Comparison of ENCODE assay signal across 17 cellular contexts in the genomic region with DNA sequence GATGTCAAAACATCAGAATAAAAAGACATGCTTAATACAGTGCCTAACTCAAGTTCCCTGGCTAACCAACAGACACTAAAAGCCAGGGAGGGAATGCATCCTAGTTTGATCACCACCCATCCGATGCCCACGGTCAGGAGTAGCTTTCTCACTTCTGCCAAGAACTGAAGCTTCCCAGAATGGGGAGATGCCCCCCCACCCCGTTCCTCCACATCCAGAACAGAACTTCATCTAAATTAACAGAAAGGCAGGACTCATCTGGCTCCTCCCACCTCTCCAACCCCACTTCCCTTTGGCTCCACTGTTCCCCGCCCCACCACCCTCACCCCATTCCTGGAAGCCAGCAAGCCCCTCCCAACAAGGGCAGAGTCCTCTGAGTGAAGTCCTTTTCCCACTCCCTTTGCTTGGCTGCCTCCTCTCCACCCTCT. TPM values are rescaled to one million over a fixed set of nuclear protein-coding genes. Genes with fewer than 3 reads are reported as not detected.
A peak's percentile ranks its signal among the peaks of the same experiment; 100 is the strongest.
DNase-seq lines count a peak whose midpoint lies in the region; ATAC-seq and TF ChIP-seq lines count a peak whose summit lies in the region.
"Had no signal": no experiment of that assay in that cellular context is flagged by ENCODE, and none has a peak within 500 bp of the region (broad histone marks: within the 10 kb centered on the region; RNA-seq: fewer than 3 reads in every experiment).

No MANE protein-coding gene starts in this region.

- no peak overlapping the region for H2AK5ac ChIP-seq in neuronal stem cell (ENCODE audit: low read depth, low read length)

- H3K27me3 ChIP-seq in Peyer's patch = no peaks in the 10 kb centered on the region
- no peaks in the 10 kb centered on the region for H3K27me3 ChIP-seq in iPS-20b (ENCODE audit: insufficient read depth, low read length)
- peaks cover 0 to 4% (median 0%) of the 10 kb centered on the region in 3 experiments for H3K27me3 ChIP-seq in neuronal stem cell (ENCODE audit: control insufficient read depth in 3 of 3, insufficient read depth in 3 of 3, low read depth in 1 of 3, low read length in 3 of 3)
- no peaks in the 10 kb centered on the region for H3K27me3 ChIP-seq in WERI-Rb-1 (ENCODE audit: insufficient read depth, low read depth, severe bottlenecking)
- H3K27me3 ChIP-seq: brain microvascular endothelial cell, right atrium auricular region had no signal

- H2BK15ac ChIP-seq in neuronal stem cell (ENCODE audit: low read length) = no peak overlapping the region

- no peak for TF ChIP-seq POLR2A in Peyer's patch (IDR thresholded peaks at IDR 0.05)

- H4K91ac ChIP-seq in neuronal stem cell (ENCODE audit: low read depth, low read length, poor library complexity) = no peak overlapping the region

- no peak overlapping the region for H3K23ac ChIP-seq in neuronal stem cell (ENCODE audit: low read depth, low read length, poor library complexity)

- WGBS in neuronal stem cell (ENCODE audit: extremely low coverage in 2 of 2, insufficient read length in 2 of 2, insufficient replicate concordance in 1 of 2), 2 donors = no CpG with 5 or more reads among the region's 4 CpGs

- TF ChIP-seq CTCF in Peyer's patch (IDR thresholded peaks at IDR 0.05) = no peak
- TF ChIP-seq CTCF in WERI-Rb-1 (IDR thresholded peaks at IDR 0.05; ENCODE audit: low read depth, low read length) = no peak

- no peaks in the 10 kb centered on the region for H3K79me1 ChIP-seq in neuronal stem cell (ENCODE audit: low read depth, low read length)

- H3K4me2 ChIP-seq in neuronal stem cell (ENCODE audit: insufficient read depth, low read length, poor library complexity, severe bottlenecking) = no peak overlapping the region

- ATAC-seq in HG03159 (IDR thresholded peaks at IDR 0.05; ENCODE audit: unreplicated experiment) = no peak
- ATAC-seq: activated CD8-positive, alpha-beta T cell treated with anti-CD3 and anti-CD28 coated beads, Interleukin-2, amount 10 ng/mL, durations not matched to agents 7 days and 5 days; activated T-cell treated with anti-CD3 and anti-CD28 coated beads, Interleukin-2, amount 50 U/mL, for 72 hours; SK-N-SH treated with all-trans-retinoic acid at 6 μM for 48 hours had no signal

- no peak overlapping the region for H2BK120ac ChIP-seq in neuronal stem cell (ENCODE audit: low read depth, low read length)

- H4K8ac ChIP-seq in neuronal stem cell (ENCODE audit: low read depth, low read length) = no peak overlapping the region

- DNase-seq in Peyer's patch (peak in 2 of 3 donors; percentile 86 to 89), neuronal stem cell (ENCODE audit: low spot score) (no peak), NAMALWA (ENCODE audit: low spot score) (no peak), WERI-Rb-1 (no peak)
- DNase-seq in stimulated activated CD4-positive, alpha-beta T cell treated with anti-CD3 and anti-CD28 coated beads, Interleukin-4, amount 100 ng/mL, for 24 hours = no peak
- DNase-seq: activated CD8-positive, alpha-beta T cell treated with anti-CD3 and anti-CD28 coated beads, Interleukin-2, amount 10 ng/mL, durations not matched to agents 7 days and 5 days; activated naive CD8-positive, alpha-beta T cell treated with anti-CD3 and anti-CD28 coated beads for 36 hours; activated T-cell treated with anti-CD3 and anti-CD28 coated beads, Interleukin-2, amount 50 U/mL, for 72 hours; brain microvascular endothelial cell; NCI-H1048; NCI-H2171; NCI-H774 had no signal

- peak overlapping the region in 3 of 4 donors; percentile 50 to 87 (median 81) for H3K27ac ChIP-seq in Peyer's patch
- peak overlapping the region; percentile 69 for H3K27ac ChIP-seq in iPS-20b (ENCODE audit: low read length)
- H3K27ac ChIP-seq in neuronal stem cell (replicated peaks; ENCODE audit: low read length) = no peak overlapping the region
- no peak overlapping the region for H3K27ac ChIP-seq in WERI-Rb-1
- H3K27ac ChIP-seq: brain microvascular endothelial cell, right atrium auricular region had no signal

- no peak overlapping the region for H2BK12ac ChIP-seq in neuronal stem cell (ENCODE audit: low read length)

- H3K14ac ChIP-seq in neuronal stem cell (ENCODE audit: low read length) = no peak overlapping the region

- H3K9ac ChIP-seq in ES-I3 (ENCODE audit: low read depth, low read length) = peak overlapping the region; percentile 29; the same call in 1 of the 2 replicates
- peak overlapping the region; percentile 37; the same call in 1 of the 2 replicates for H3K9ac ChIP-seq in iPS-20b (ENCODE audit: low read depth, low read length)
- H3K9ac ChIP-seq in neuronal stem cell (ENCODE audit: low read depth, low read length, poor library complexity) = no peak overlapping the region

- H3K4ac ChIP-seq in neuronal stem cell (ENCODE audit: low read length) = no peak overlapping the region

- no peak overlapping the region for H3K18ac ChIP-seq in neuronal stem cell (ENCODE audit: low read length)

- no peak overlapping the region for H3K4me3 ChIP-seq in Peyer's patch
- H3K4me3 ChIP-seq in iPS-20b (ENCODE audit: low read length) = peak overlapping the region; percentile 10; the same call in 1 of the 2 replicates
- H3K4me3 ChIP-seq in neuronal stem cell (ENCODE audit: low read length in 2 of 2) = no peak overlapping the region
- no peak overlapping the region for H3K4me3 ChIP-seq in WERI-Rb-1 (ENCODE audit: low read depth, low read length)
- H3K4me3 ChIP-seq: right atrium auricular region had no signal

- H2AFZ ChIP-seq in neuronal stem cell (ENCODE audit: low read length) = peak overlapping the region; percentile 24

- peaks cover 12% of the 10 kb centered on the region for H3K4me1 ChIP-seq in ES-I3 (ENCODE audit: insufficient read depth, low read length)
- H3K4me1 ChIP-seq in Peyer's patch = peaks cover 0 to 18% (median 0%) of the 10 kb centered on the region in 4 donors
- H3K4me1 ChIP-seq in iPS-20b (ENCODE audit: insufficient read depth, low read length) = peaks cover 13% of the 10 kb centered on the region; the same call in 1 of the 2 replicates
- peaks cover 3 to 10% of the 10 kb centered on the region in 2 donors for H3K4me1 ChIP-seq in neuronal stem cell (ENCODE audit: control insufficient read depth in 2 of 2, insufficient read depth in 1 of 2, low read depth in 1 of 2, low read length in 2 of 2)
- H3K4me1 ChIP-seq: right atrium auricular region had no signal

- H2BK5ac ChIP-seq in neuronal stem cell (ENCODE audit: low read length) = no peak overlapping the region

- H3K36me3 ChIP-seq in ES-I3 (ENCODE audit: insufficient read depth, low read length) = no peaks in the 10 kb centered on the region
- peaks cover 0 to 63% (median 0%) of the 10 kb centered on the region in 3 donors for H3K36me3 ChIP-seq in Peyer's patch
- no peaks in the 10 kb centered on the region for H3K36me3 ChIP-seq in iPS-20b (ENCODE audit: insufficient read depth, low read depth, low read length)
- H3K36me3 ChIP-seq in neuronal stem cell (replicated peaks in 1 of 2; ENCODE audit: control insufficient read depth in 2 of 2, insufficient read depth in 2 of 2, low read length in 2 of 2) = no peaks in the 10 kb centered on the region
- H3K36me3 ChIP-seq in WERI-Rb-1 = no peaks in the 10 kb centered on the region
- H3K36me3 ChIP-seq: brain microvascular endothelial cell, right atrium auricular region had no signal

- H3K9me3 ChIP-seq in ES-I3 (ENCODE audit: control insufficient read depth, insufficient read depth, low read length) = no peaks in the 10 kb centered on the region
- H3K9me3 ChIP-seq in Peyer's patch = no peaks in the 10 kb centered on the region
- no peaks in the 10 kb centered on the region for H3K9me3 ChIP-seq in iPS-20b (ENCODE audit: insufficient read depth, low read depth, low read length)
- H3K9me3 ChIP-seq in neuronal stem cell (replicated peaks in 1 of 2; ENCODE audit: control insufficient read depth in 2 of 2, insufficient read depth in 1 of 2, low read depth in 1 of 2, low read length in 2 of 2) = no peaks in the 10 kb centered on the region
- H3K9me3 ChIP-seq in WERI-Rb-1 (ENCODE audit: severe bottlenecking) = no peaks in the 10 kb centered on the region
- H3K9me3 ChIP-seq: right atrium auricular region had no signal

RNA-seq across cellular contexts. Expression of a gene that starts 33.7 kb away (rescaled TPM):
- total RNA-seq in Peyer's patch = 10 to 100 TPM; 39.6 to 82.8 (median 59.4) TPM
- polyA plus RNA-seq in neuronal stem cell (2013, experiment 1 of 2) = 54.9 TPM
- 54.9 TPM for polyA plus RNA-seq in neuronal stem cell (2013, experiment 2 of 2)

RNA-seq across cellular contexts. Expression of a gene that starts 35.5 kb away (rescaled TPM):
- 10 to 100 TPM; 12.4 to 21.5 (median 15.6) TPM for total RNA-seq in Peyer's patch
- polyA plus RNA-seq in neuronal stem cell (2013, experiment 1 of 2) = 18.0 TPM
- 18.0 TPM for polyA plus RNA-seq in neuronal stem cell (2013, experiment 2 of 2)

Comparison
In these comparisons a context has a peak if more than half of its experiments do, and no peak if none do; other contexts are left out.
1. DNase-seq: peak in Peyer's patch (2 of 3); none in neuronal stem cell (single experiment), NAMALWA (single experiment), WERI-Rb-1 (single experiment) and stimulated activated CD4-positive, alpha-beta T cell treated with anti-CD3 and anti-CD28 coated beads, Interleukin-4, amount 100 ng/mL, for 24 hours (single experiment).
2. H3K27ac ChIP-seq: peak in Peyer's patch (3 of 4) and iPS-20b (single experiment); none in neuronal stem cell (single experiment) and WERI-Rb-1 (single experiment).